Comparison of ENCODE assay signal across 8 cellular contexts in genomic region chr1:37931493-37932158, GRCh38. TPM values are rescaled to one million over a fixed set of nuclear protein-coding genes. Genes with fewer than 3 reads are reported as not detected.
DNase-seq lines count a peak whose midpoint lies in the region; ATAC-seq, FAIRE-seq and TF ChIP-seq lines count a peak whose summit lies in the region.

No MANE protein-coding gene starts in this region.

- peak overlapping the region; percentile 98 for H3K4me2 ChIP-seq in SU-DHL-6 (ENCODE audit: low read depth, low read length, poor library complexity, severe bottlenecking)
- H3K4me2 ChIP-seq in trophoblast cell (ENCODE audit: low read length) = peak overlapping the region; percentile 73

- H3K14ac ChIP-seq in trophoblast cell (ENCODE audit: low read length) = peak overlapping the region; percentile 65

- H3K27me3 ChIP-seq in SU-DHL-6 (ENCODE audit: low read length) (no peaks in the 10 kb centered on the region), trophoblast cell (ENCODE audit: insufficient read depth, low read length) (no peaks in the 10 kb centered on the region), transverse colon (no peaks in the 10 kb centered on the region)

- H4K12ac ChIP-seq in trophoblast cell (ENCODE audit: low read depth, low read length) = no peak overlapping the region

- peak overlapping the region; percentile 14 for H2BK5ac ChIP-seq in trophoblast cell (ENCODE audit: low read depth, low read length, poor library complexity)

- H3K27ac ChIP-seq in SU-DHL-6 (ENCODE audit: low read depth, low read length) (peak overlapping the region; percentile 72), trophoblast cell (ENCODE audit: low read depth, low read length) (peak overlapping the region; percentile 76), transverse colon (peak overlapping the region; percentile 70 to 85 (median 73))

- H3K79me2 ChIP-seq in SU-DHL-6 (ENCODE audit: insufficient read depth, low read length) (peaks cover 49% of the 10 kb centered on the region), trophoblast cell (ENCODE audit: control insufficient read depth, insufficient read depth, low read length, poor library complexity) (peaks cover 5% of the 10 kb centered on the region)

- H3K36me3 ChIP-seq in SU-DHL-6 (ENCODE audit: low read length) = no peaks in the 10 kb centered on the region
- no peaks in the 10 kb centered on the region for H3K36me3 ChIP-seq in trophoblast cell (ENCODE audit: control insufficient read depth in 1 of 2, insufficient read depth in 2 of 2, low read length in 2 of 2)
- H3K36me3 ChIP-seq in transverse colon = peaks cover 0 to 4% (median 0%) of the 10 kb centered on the region in 4 donors

- peak; percentile 82 for FAIRE-seq in GM12892 (lab: Jason Lieb, UNC)

- H2AK5ac ChIP-seq in trophoblast cell (ENCODE audit: low read length) = no peak overlapping the region

- peak overlapping the region; percentile 77 for H4K91ac ChIP-seq in trophoblast cell (ENCODE audit: low read depth, low read length)

- H3K9me2 ChIP-seq in SU-DHL-6 (replicated peaks; ENCODE audit: insufficient read depth, low read length) = no peaks in the 10 kb centered on the region

- DNase-seq in GM12892 (ENCODE audit: insufficient read length) = peak; percentile 90
- peak; percentile 90 for DNase-seq in NCI-H1417 treated with DMSO at 0.1 percent for 48 hours (lab: John Stamatoyannopoulos, UW)
- peak; percentile 93 for DNase-seq in activated naive CD8-positive, alpha-beta T cell treated with anti-CD3 and anti-CD28 coated beads, Interleukin-2, amount 50 U/mL, for 16 hours (ENCODE audit: low read depth, low spot score)
- peak; percentile 98 for DNase-seq in cardiac septum (ENCODE audit: low spot score)
- peak; percentile 99 for DNase-seq in trophoblast cell
- DNase-seq in transverse colon = peak; percentile 98

- H3F3A ChIP-seq in SU-DHL-6 (ENCODE audit: insufficient read depth) = peaks cover 15% of the 10 kb centered on the region

- no peak for TF ChIP-seq CTCF in SU-DHL-6 (IDR thresholded peaks at IDR 0.05; ENCODE audit: insufficient read depth, low read length, poor library complexity, severe bottlenecking)
- TF ChIP-seq CTCF in transverse colon (IDR thresholded peaks at IDR 0.05) = no peak

- H2AFZ ChIP-seq in SU-DHL-6 (ENCODE audit: low read depth, low read length, severe bottlenecking) (peak overlapping the region; percentile 61), trophoblast cell (ENCODE audit: insufficient read depth, low read length, poor library complexity) (peak overlapping the region; percentile 85)

- no peak for TF ChIP-seq EP300 in transverse colon (IDR thresholded peaks at IDR 0.05; ENCODE audit: low read depth)

- peak overlapping the region; percentile 70 for H4K8ac ChIP-seq in trophoblast cell (ENCODE audit: low read depth, low read length)

- no peaks in the 10 kb centered on the region for H4K20me1 ChIP-seq in SU-DHL-6 (ENCODE audit: low read depth, low read length)

- H3K9me3 ChIP-seq in SU-DHL-6 (ENCODE audit: insufficient read depth, low read length) (no peaks in the 10 kb centered on the region), trophoblast cell (ENCODE audit: insufficient read depth, low read depth, low read length) (no peaks in the 10 kb centered on the region), transverse colon (no peaks in the 10 kb centered on the region)

- H2BK120ac ChIP-seq in trophoblast cell (ENCODE audit: insufficient read depth, low read length, poor library complexity) = no peak overlapping the region

- H3K9ac ChIP-seq in SU-DHL-6 (ENCODE audit: low read length) = peak overlapping the region; percentile 82
- peak overlapping the region; percentile 61 for H3K9ac ChIP-seq in trophoblast cell (ENCODE audit: low read length)

- H3K23ac ChIP-seq in trophoblast cell (ENCODE audit: low read length) = no peak overlapping the region

- H3K79me1 ChIP-seq in trophoblast cell (ENCODE audit: low read length) = peaks cover 5% of the 10 kb centered on the region

- in situ Hi-C loops in transverse colon (cut with MboI; ENCODE audit: low pct_ligation_motif_present in 1 of 4, low pct_unique_long_range_greater_than_20kb in 1 of 4, low sequenced_read_pairs in 3 of 4) = no loop called here

- no peak overlapping the region for H2BK12ac ChIP-seq in trophoblast cell (ENCODE audit: low read length)

- whole genome bisulfite sequencing in trophoblast cell (ENCODE audit: extremely low coverage, insufficient coverage, insufficient read length) = no CpG with 5 or more reads among the region's 58 CpGs
- WGBS in transverse colon (ENCODE audit: low coverage in 1 of 2), 2 donors = 1% methylated on average over 52 of the region's 58 CpGs; no CpG with 5 or more reads in 1 of the 2 donors

- peak overlapping the region; percentile 42 for H3K18ac ChIP-seq in trophoblast cell (ENCODE audit: low read length)

- TF ChIP-seq POLR2A in GM12892 (IDR thresholded peaks at IDR 0.05; ENCODE audit: low read depth, low read length) (peak; percentile 25; the same call in 1 of the 2 replicates), transverse colon (IDR thresholded peaks at IDR 0.05) (peak; percentile 50)

- peak; percentile 96 for ATAC-seq in HG02798 (IDR thresholded peaks at IDR 0.05; ENCODE audit: poor library complexity, unreplicated experiment)

- H3K4me1 ChIP-seq in trophoblast cell (ENCODE audit: control insufficient read depth in 1 of 2, insufficient read depth in 2 of 2, low read length in 2 of 2) (peaks cover 7 to 10% of the 10 kb centered on the region in 2 experiments), transverse colon (peaks cover 8 to 23% (median 15%) of the 10 kb centered on the region in 4 donors)

- intact Hi-C loops in cardiac septum (cut with DNase I) = loop anchor here (5.0 kb wide), 1 partner anchor 74 kb away; the partner anchor contains the start of gene MTF1
- intact Hi-C loops in transverse colon (cut with DNase I; ENCODE audit: low total_unique reads) = loop anchor here (5.0 kb wide), 1 partner anchor 1791 kb away; no protein-coding TSS in a partner anchor

- H3K4me3 ChIP-seq in SU-DHL-6 (ENCODE audit: insufficient read depth, low read length, poor library complexity, severe bottlenecking) (peak overlapping the region; percentile 68), trophoblast cell (ENCODE audit: low read depth, low read length) (peak overlapping the region; percentile 90), transverse colon (peak overlapping the region; percentile 52 to 97 (median 76))

- H3K4ac ChIP-seq in trophoblast cell (ENCODE audit: low read depth, low read length) = peak overlapping the region; percentile 65

RNA-seq across cellular contexts. Expression of gene INPP5B, which starts 15.2 kb away (rescaled TPM):
- polyA plus RNA-seq in GM12892 (2012; ENCODE audit: missing spikeins) = 23.7 TPM
- 13.7 TPM for total RNA-seq in cardiac septum
- 9.0 TPM in 2 replicates for polyA plus RNA-seq in trophoblast cell (2013)
- total RNA-seq in transverse colon = 10 to 100 TPM; 32.6 to 43.6 (median 39.1) TPM

RNA-seq across cellular contexts. Expression of gene SF3A3, which starts 58.2 kb away (rescaled TPM):
- polyA plus RNA-seq in GM12892 (2012; ENCODE audit: missing spikeins) = 78.0 TPM
- total RNA-seq in cardiac septum = 30.9 TPM
- 33.9 and 37.1 TPM in 2 replicates for polyA plus RNA-seq in trophoblast cell (2013)
- total RNA-seq in transverse colon = 10 to 100 TPM; 17.7 to 55.0 (median 39.5) TPM

Comparison
In these comparisons a context has a peak if more than half of its experiments do, and no peak if none do; other contexts are left out.
1. Peak in every context shown above with its lines: DNase-seq, ATAC-seq, H3K4me3 ChIP-seq and H3K27ac ChIP-seq.